In genomic region chr11:60895687-60896086, GRCh38 we compare ENCODE assay signal across 23 cellular contexts. TPM values are rescaled to one million over a fixed set of nuclear protein-coding genes. Genes with fewer than 3 reads are reported as not detected.
DNase-seq lines count a peak whose midpoint lies in the region; ATAC-seq and TF ChIP-seq lines count a peak whose summit lies in the region.
"Had no signal": no experiment of that assay in that cellular context is flagged by ENCODE, and none has a peak within 500 bp of the region (broad histone marks: within the 10 kb centered on the region; RNA-seq: fewer than 3 reads in every experiment).

No MANE protein-coding gene starts in this region.

- intact Hi-C loops in left colon (cut with DNase I, micrococcal nuclease), result loop anchor here in 1 of 2 donors (5.0 kb wide), 1 partner anchor 63 kb away; no protein-coding TSS in a partner anchor

- no peak overlapping the region for H3K27ac Mint-ChIP-seq in activated naive CD4-positive, alpha-beta T cell treated with anti-CD3 and anti-CD28 coated beads, Interleukin-2, amount 10 ng/mL, durations not matched to agents 7 days and 5 days
- H3K27ac Mint-ChIP-seq in nephron progenitor cell, result peak overlapping the region; percentile 42
- H3K27ac Mint-ChIP-seq: B cell; CD4-positive, CD25-positive, alpha-beta regulatory T cell; HFFc6 had no signal

- CTCF ChIA-PET in activated naive CD4-positive, alpha-beta T cell treated with anti-CD3 and anti-CD28 coated beads, Interleukin-2, amount 10 ng/mL, durations not matched to agents 7 days and 5 days (lab: Charles Lee), result interaction anchor here (1.4 to 1.8 kb wide), 2 partner anchors 8 to 65 kb away, joined by 5 to 10 read pairs; no protein-coding TSS in a partner anchor

- TF ChIP-seq CTCF in nephron progenitor cell (IDR thresholded peaks at IDR 0.05), result no peak

- no peaks in the 10 kb centered on the region for H3K9me3 Mint-ChIP-seq in activated naive CD4-positive, alpha-beta T cell treated with anti-CD3 and anti-CD28 coated beads, Interleukin-2, amount 10 ng/mL, durations not matched to agents 7 days and 5 days
- H3K9me3 Mint-ChIP-seq in nephron progenitor cell, result no peaks in the 10 kb centered on the region
- H3K9me3 Mint-ChIP-seq: CD4-positive, CD25-positive, alpha-beta regulatory T cell; CD8-positive, alpha-beta memory T cell; HFFc6 had no signal

- DNase-seq in activated naive CD4-positive, alpha-beta T cell treated with anti-CD3 and anti-CD28 coated beads, Interleukin-2, amount 10 ng/mL, durations not matched to agents 7 days and 5 days, result peak; percentile 5
- DNase-seq in activated naive CD4-positive, alpha-beta T cell treated with anti-CD3 and anti-CD28 coated beads, Interleukin-2, amount 50 U/mL, for 16 hours, result no peak
- DNase-seq in left colon, result peak in 1 of 2 donors; percentile 48
- DNase-seq in nephron progenitor cell, result no peak
- no peak for DNase-seq in cerebellum (ENCODE audit: low spot score)
- DNase-seq in activated CD4-positive, CD25-positive, alpha-beta regulatory T cell treated with anti-CD3 and anti-CD28 coated beads, Interleukin-2, amount 50 U/mL, for 72 hours, result no peak
- DNase-seq in SK-N-DZ (ENCODE audit: low spot score), result no peak
- DNase-seq: 8988T; CD4-positive, CD25-positive, alpha-beta regulatory T cell; CD8-positive, alpha-beta memory T cell; COR-L47; DMS 273 treated with DMSO at 0.1 percent for 48 hours; DMS53; DND-41; EL; GOT3; H7; HFFc6 had no signal

- peaks cover 68% of the 10 kb centered on the region for H3K36me3 Mint-ChIP-seq in activated naive CD4-positive, alpha-beta T cell treated with anti-CD3 and anti-CD28 coated beads, Interleukin-2, amount 10 ng/mL, durations not matched to agents 7 days and 5 days
- H3K36me3 Mint-ChIP-seq in nephron progenitor cell (ENCODE audit: low read depth), result peaks cover 76% of the 10 kb centered on the region

- H3K4me3 Mint-ChIP-seq in activated naive CD4-positive, alpha-beta T cell treated with anti-CD3 and anti-CD28 coated beads, Interleukin-2, amount 10 ng/mL, durations not matched to agents 7 days and 5 days, result no peak overlapping the region
- H3K4me3 Mint-ChIP-seq in nephron progenitor cell, result no peak overlapping the region
- H3K4me3 Mint-ChIP-seq: B cell; CD4-positive, CD25-positive, alpha-beta regulatory T cell; CD8-positive, alpha-beta memory T cell; HFFc6 had no signal

- no peaks in the 10 kb centered on the region for H3K27me3 Mint-ChIP-seq in activated naive CD4-positive, alpha-beta T cell treated with anti-CD3 and anti-CD28 coated beads, Interleukin-2, amount 10 ng/mL, durations not matched to agents 7 days and 5 days
- H3K27me3 Mint-ChIP-seq in nephron progenitor cell (ENCODE audit: low read depth, poor library complexity), result no peaks in the 10 kb centered on the region
- H3K27me3 Mint-ChIP-seq: B cell; CD4-positive, CD25-positive, alpha-beta regulatory T cell; CD8-positive, alpha-beta memory T cell had no signal

- no peaks in the 10 kb centered on the region for H3K4me1 Mint-ChIP-seq in activated naive CD4-positive, alpha-beta T cell treated with anti-CD3 and anti-CD28 coated beads, Interleukin-2, amount 10 ng/mL, durations not matched to agents 7 days and 5 days
- peaks cover 11% of the 10 kb centered on the region for H3K4me1 Mint-ChIP-seq in nephron progenitor cell

- peak; percentile 81 for ATAC-seq in left colon
- ATAC-seq: GM12878, HCT116 had no signal

RNA-seq across cellular contexts. Expression of gene PRPF19, which starts 10.7 kb away (rescaled TPM):
- total RNA-seq in left colon (10 to 100 TPM; 55.8 to 58.8 TPM), cerebellum (48.2 TPM)
- 123 and 160 TPM in 2 replicates for polyA plus RNA-seq in SK-N-DZ (2014; cell fraction: cytosol; rRNA removed)
- polyA plus RNA-seq in SK-N-DZ (2014; cell fraction: nucleus; rRNA removed), result 62.6 and 67.4 TPM in 2 replicates

RNA-seq across cellular contexts. Expression of gene TMEM109, which starts 18.3 kb away (rescaled TPM):
- total RNA-seq in left colon (10 to 100 TPM; 32.0 to 39.7 TPM), cerebellum (7.3 TPM)
- polyA plus RNA-seq in SK-N-DZ (2014; cell fraction: cytosol; rRNA removed), result 32.4 and 34.1 TPM in 2 replicates
- polyA plus RNA-seq in SK-N-DZ (2014; cell fraction: nucleus; rRNA removed), result 12.8 and 16.7 TPM in 2 replicates

RNA-seq across cellular contexts. Expression of gene ZP1, which starts 28.3 kb away (rescaled TPM):
- total RNA-seq in left colon (under 1 TPM in 1 of 2 donors, not detected in 1; 0.17 TPM), cerebellum (not detected)
- not detected in 2 replicates for polyA plus RNA-seq in SK-N-DZ (2014; cell fraction: cytosol; rRNA removed)
- polyA plus RNA-seq in SK-N-DZ (2014; cell fraction: nucleus; rRNA removed), result not detected in 2 replicates
- total RNA-seq: B cell; CD4-positive, CD25-positive, alpha-beta regulatory T cell; CD8-positive, alpha-beta memory T cell; G401; GM12878; H7 had no signal
- polyA plus RNA-seq: CD4-positive, CD25-positive, alpha-beta regulatory T cell; GM12878 had no signal

RNA-seq across cellular contexts. Expression of gene TMEM132A, which starts 28.6 kb away (rescaled TPM):
- total RNA-seq in left colon, result 1 to 10 TPM; 7.8 to 9.2 TPM
- 69.1 TPM for total RNA-seq in cerebellum
- 206 and 314 TPM in 2 replicates for polyA plus RNA-seq in SK-N-DZ (2014; cell fraction: cytosol; rRNA removed)
- polyA plus RNA-seq in SK-N-DZ (2014; cell fraction: nucleus; rRNA removed), result 775 and 968 TPM in 2 replicates
- total RNA-seq: CD4-positive, CD25-positive, alpha-beta regulatory T cell had no signal
- polyA plus RNA-seq: CD4-positive, CD25-positive, alpha-beta regulatory T cell; CD8-positive, alpha-beta memory T cell had no signal

RNA-seq across cellular contexts. Expression of gene PTGDR2, which starts 39.9 kb away (rescaled TPM):
- 1 to 10 TPM; 4.6 to 6.4 TPM for total RNA-seq in left colon
- total RNA-seq in cerebellum, result 0.73 TPM
- polyA plus RNA-seq in SK-N-DZ (2014; cell fraction: cytosol; rRNA removed), result not detected in 2 replicates
- polyA plus RNA-seq in SK-N-DZ (2014; cell fraction: nucleus; rRNA removed), result 0.29 TPM in 1 of 2 replicates, not detected in the other
- total RNA-seq: B cell, G401, HFFc6, HT1080 had no signal
